ENCODE assay signal across 19 cellular contexts in genomic region chr7:137335814-137336213, GRCh38. TPM values are rescaled to one million over a fixed set of nuclear protein-coding genes. Genes with fewer than 3 reads are reported as not detected.
A peak's percentile ranks its signal among the peaks of the same experiment; 100 is the strongest.
DNase-seq lines count a peak whose midpoint lies in the region; ATAC-seq and TF ChIP-seq lines count a peak whose summit lies in the region.
"Had no signal": no experiment of that assay in that cellular context is flagged by ENCODE, and none has a peak within 500 bp of the region (broad histone marks: within the 10 kb centered on the region; RNA-seq: fewer than 3 reads in every experiment).

No MANE protein-coding gene starts in this region.

- no peak overlapping the region for H3K14ac ChIP-seq in IMR-90 (replicated peaks; ENCODE audit: low read depth, low read length)

- H3K4me1 Mint-ChIP-seq in MCF 10A (ENCODE audit: insufficient read depth, unreplicated experiment) (no peaks in the 10 kb centered on the region), nephron progenitor cell (peaks cover 13% of the 10 kb centered on the region), type B pancreatic cell (ENCODE audit: unreplicated experiment) (peaks cover 20% of the 10 kb centered on the region)

- no peak for TF ChIP-seq RAD21 in IMR-90 (IDR thresholded peaks at IDR 0.05; ENCODE audit: low read length)

- POLR2A ChIA-PET in IMR-90 (lab: Charles Lee; ENCODE audit: unreplicated experiment) (no interaction called here), MCF 10A (lab: Yijun Ruan, JAX) (interaction anchor here (0.6 kb wide), 1 partner anchor 165 kb away, joined by 3 read pairs; no protein-coding TSS in a partner anchor)

- H3K36me3 ChIP-seq in IMR-90 (ENCODE audit: control insufficient read depth, insufficient read depth, low read length), result 0 out of 2 replicates have a peak, but pooled peaks cover 4% of the 10 kb centered on the region
- H3K36me3 ChIP-seq: BLaER1 treated with 17β-estradiol and CSF1 and Interleukin-3, amounts not matched to agents 10 nM and 100 nM; SJSA1 had no signal

- H2AK5ac ChIP-seq in IMR-90 (ENCODE audit: low read depth, low read length), result no peak overlapping the region

- in situ Hi-C loops in IMR-90 (cut with MboI; ENCODE audit: low sequenced_read_pairs), result no loop called here

- CTCF ChIA-PET in IMR-90 (lab: Yijun Ruan, JAX), result no interaction called here
- CTCF ChIA-PET in MCF 10A (lab: Yijun Ruan, JAX), result interaction anchor here (0.6 to 0.9 kb wide), 2 partner anchors 256 to 1608 kb away, joined by 3 to 4 read pairs; no protein-coding TSS in a partner anchor

- H3K4me3 ChIP-seq in IMR-90 (ENCODE audit: insufficient read depth, low read depth, low read length), result no peak overlapping the region
- H3K4me3 ChIP-seq: BLaER1 treated with 17β-estradiol and CSF1 and Interleukin-3, amounts not matched to agents 10 nM and 100 nM; SJSA1 had no signal

- H2BK120ac ChIP-seq in IMR-90 (ENCODE audit: low read depth, low read length), result no peak overlapping the region

- no peak overlapping the region for H3K27ac ChIP-seq in IMR-90 (ENCODE audit: insufficient read depth, low read length)
- H3K27ac ChIP-seq: BLaER1 treated with 17β-estradiol and CSF1 and Interleukin-3, amounts not matched to agents 10 nM and 100 nM; SJSA1 had no signal

- H3K18ac ChIP-seq in IMR-90 (ENCODE audit: low read depth, low read length), result no peak overlapping the region

- DNase-seq in IMR-90, result peak; percentile 21
- peak; percentile 39 for DNase-seq in MCF 10A (ENCODE audit: unreplicated experiment)
- peak; percentile 68 for DNase-seq in renal cortical epithelial cell (ENCODE audit: low read depth)
- no peak for DNase-seq in NCI-H2029 treated with DMSO at 0.1 percent for 48 hours (lab: John Stamatoyannopoulos, UW)
- no peak for DNase-seq in nephron progenitor cell
- no peak for DNase-seq in type B pancreatic cell (ENCODE audit: extremely low spot score, unreplicated experiment)
- DNase-seq: Calu3; CD8-positive, alpha-beta T cell; GF-D8; HCEC 1CT; KBM-7; NCI-H1417 treated with DMSO at 0.1 percent for 48 hours; NCI-H187 treated with DMSO at 0.1 percent for 48 hours; NCI-H2171; NCI-H526 had no signal

- H3K27ac Mint-ChIP-seq in MCF 10A (ENCODE audit: low read depth, unreplicated experiment) (no peak overlapping the region), nephron progenitor cell (no peak overlapping the region), type B pancreatic cell (no peak overlapping the region)
- H3K27ac Mint-ChIP-seq: CD8-positive, alpha-beta T cell had no signal

- H2BK15ac ChIP-seq in IMR-90 (ENCODE audit: low read depth, low read length), result no peak overlapping the region

- intact Hi-C loops in IMR-90 (cut with micrococcal nuclease) (no loop called here), MCF 10A (cut with micrococcal nuclease) (no loop called here)

- H3K56ac ChIP-seq in IMR-90 (ENCODE audit: extremely low read depth, insufficient read depth, low read length), result no peak overlapping the region

- H2BK20ac ChIP-seq in IMR-90 (ENCODE audit: low read depth, low read length), result no peak overlapping the region

- BruUV-seq in IMR-90 (replicated peaks; lab: Mats Ljungman, UMichigan) (no TSS peak), MCF 10A (replicated peaks; lab: Mats Ljungman, UMichigan) (no TSS peak)

- no peak overlapping the region for H2AFZ ChIP-seq in IMR-90 (replicated peaks; ENCODE audit: low read length, poor library complexity)

- H3K27me3 Mint-ChIP-seq in MCF 10A (ENCODE audit: insufficient read depth, unreplicated experiment), result peaks cover 32% of the 10 kb centered on the region
- H3K27me3 Mint-ChIP-seq in nephron progenitor cell (ENCODE audit: low read depth, poor library complexity), result peaks cover 4% of the 10 kb centered on the region
- no peaks in the 10 kb centered on the region for H3K27me3 Mint-ChIP-seq in type B pancreatic cell

- H3K9me3 Mint-ChIP-seq in MCF 10A (ENCODE audit: unreplicated experiment) (no peaks in the 10 kb centered on the region), nephron progenitor cell (peaks cover 25% of the 10 kb centered on the region), type B pancreatic cell (peaks cover 10% of the 10 kb centered on the region)

- no peak overlapping the region for H2BK5ac ChIP-seq in IMR-90 (ENCODE audit: low read depth, low read length, poor library complexity, severe bottlenecking)

- H3K4me2 ChIP-seq in IMR-90 (ENCODE audit: low read depth, low read length), result no peak overlapping the region
- H3K4me2 ChIP-seq: BLaER1 treated with 17β-estradiol and CSF1 and Interleukin-3, amounts not matched to agents 10 nM and 100 nM had no signal

- TF ChIP-seq POLR2A in IMR-90 (IDR thresholded peaks at IDR 0.05; ENCODE audit: low read depth, low read length), result no peak

- dilution Hi-C loops in IMR-90 (cut with HindIII; ENCODE audit: low sequenced_read_pairs, unreplicated experiment), result no loop called here

- no peaks in the 10 kb centered on the region for H3K9me3 ChIP-seq in IMR-90 (ENCODE audit: control insufficient read depth, insufficient read depth, low read length)
- H3K9me3 ChIP-seq: BLaER1 treated with 17β-estradiol and CSF1 and Interleukin-3, amounts not matched to agents 10 nM and 100 nM; SJSA1 had no signal

- H3K23ac ChIP-seq in IMR-90 (ENCODE audit: low read depth, low read length), result no peak overlapping the region

- no peak overlapping the region for H4K8ac ChIP-seq in IMR-90 (ENCODE audit: low read depth in 2 of 2, low read length in 2 of 2)

- H4K91ac ChIP-seq in IMR-90 (ENCODE audit: insufficient read depth, low read depth, low read length), result no peak overlapping the region

- TF ChIP-seq CTCF in IMR-90 (conservative IDR thresholded peaks at IDR 0.05; ENCODE audit: low read depth, low read length) (no peak), MCF 10A (IDR thresholded peaks at IDR 0.05; ENCODE audit: unreplicated experiment) (no peak), nephron progenitor cell (IDR thresholded peaks at IDR 0.05) (no peak), type B pancreatic cell (conservative IDR thresholded peaks at IDR 0.05) (no peak)

- no peaks in the 10 kb centered on the region for H3K36me3 Mint-ChIP-seq in MCF 10A (ENCODE audit: insufficient read depth, unreplicated experiment)
- H3K36me3 Mint-ChIP-seq in nephron progenitor cell (ENCODE audit: low read depth), result peaks cover 32% of the 10 kb centered on the region
- peaks cover 28% of the 10 kb centered on the region for H3K36me3 Mint-ChIP-seq in type B pancreatic cell
- H3K36me3 Mint-ChIP-seq: CD8-positive, alpha-beta T cell had no signal

- ATAC-seq in IMR-90 (ENCODE audit: low read depth) (no peak), esophagus mucosa (peak; percentile 83)
- ATAC-seq: CD8-positive, alpha-beta T cell; Panc1 had no signal

- no peaks in the 10 kb centered on the region for H3K27me3 ChIP-seq in IMR-90 (ENCODE audit: control insufficient read depth, insufficient read depth, low read length)
- H3K27me3 ChIP-seq: BLaER1 treated with 17β-estradiol and CSF1 and Interleukin-3, amounts not matched to agents 10 nM and 100 nM; SJSA1 had no signal

- H4K5ac ChIP-seq in IMR-90 (ENCODE audit: low read depth, low read length), result no peak overlapping the region

- peaks cover 2% of the 10 kb centered on the region; the same call in 1 of the 2 replicates for H3K4me1 ChIP-seq in IMR-90 (ENCODE audit: control insufficient read depth, insufficient read depth, low read length)
- H3K4me1 ChIP-seq: BLaER1 treated with 17β-estradiol and CSF1 and Interleukin-3, amounts not matched to agents 10 nM and 100 nM; SJSA1 had no signal

- no peak overlapping the region for H3K4me3 Mint-ChIP-seq in MCF 10A (ENCODE audit: unreplicated experiment)
- H3K4me3 Mint-ChIP-seq in nephron progenitor cell, result no peak overlapping the region
- H3K4me3 Mint-ChIP-seq in type B pancreatic cell, result no peak overlapping the region
- H3K4me3 Mint-ChIP-seq: CD8-positive, alpha-beta T cell had no signal

- WGBS in IMR-90 (ENCODE audit: extremely low coverage in 2 of 2, insufficient read length in 1 of 2), 2 experiments, result no CpG with 5 or more reads among the region's 4 CpGs

- H3K9me1 ChIP-seq in IMR-90 (ENCODE audit: insufficient read depth, low read length), result peaks cover 4% of the 10 kb centered on the region; the same call in 1 of the 2 replicates

- H3K9ac ChIP-seq in IMR-90 (ENCODE audit: low read depth, low read length), result no peak overlapping the region
- H3K9ac ChIP-seq: BLaER1 treated with 17β-estradiol and CSF1 and Interleukin-3, amounts not matched to agents 10 nM and 100 nM had no signal

- H2AK9ac ChIP-seq in IMR-90 (replicated peaks; ENCODE audit: low read depth, low read length, poor library complexity), result no peak overlapping the region

- H4K20me1 ChIP-seq in IMR-90 (ENCODE audit: insufficient read depth, low read length), result no peaks in the 10 kb centered on the region
- H4K20me1 ChIP-seq: BLaER1 treated with 17β-estradiol and CSF1 and Interleukin-3, amounts not matched to agents 10 nM and 100 nM had no signal

- peaks cover 20 to 46% of the 10 kb centered on the region in 2 experiments for H3K79me1 ChIP-seq in IMR-90 (ENCODE audit: low read depth in 1 of 2, low read length in 2 of 2)

- H3K4ac ChIP-seq in IMR-90 (ENCODE audit: low read depth, low read length), result no peak overlapping the region

TF ChIP-seq in IMR-90, 13 proteins besides CTCF, POLR2A, EP300 and RAD21:
- TF ChIP-seq RCOR1 (IDR thresholded peaks at IDR 0.05; ENCODE audit: insufficient replicate concordance, low read length) (no peak), CEBPB (IDR thresholded peaks at IDR 0.05; ENCODE audit: low read depth, low read length) (peak; percentile 62)

RNA-seq across cellular contexts. Expression of gene PTN, which starts 7.7 kb away (rescaled TPM):
- 61.7 and 86.7 TPM in 2 replicates for total RNA-seq in IMR-90 (2012; rRNA removed)
- polyA plus RNA-seq in IMR-90 (2012; rRNA removed), result 186 and 187 TPM in 2 replicates
- polyA plus RNA-seq in IMR-90 (2012; cell fraction: cytosol; rRNA removed), result 94.0 and 255 TPM in 2 replicates
- 20.7 and 53.6 TPM in 2 replicates for polyA plus RNA-seq in IMR-90 (2012; cell fraction: nucleus; rRNA removed; ENCODE audit: low replicate concordance)
- total RNA-seq in MCF 10A (2022), result 0.26 TPM in 1 of 2 replicates, not detected in the other
- 28.6 TPM for total RNA-seq in esophagus mucosa
- 0.45 and 4.7 TPM in 2 replicates for total RNA-seq in renal cortical epithelial cell
- 16.2 and 271 TPM in 2 replicates for total RNA-seq in type B pancreatic cell (ENCODE audit: low replicate concordance)
- total RNA-seq: CD8-positive, alpha-beta T cell had no signal

Comparison
In these comparisons a context has a peak if more than half of its experiments do, and no peak if none do; other contexts are left out.
1. DNase-seq: peak in IMR-90 (single experiment), MCF 10A (single experiment) and renal cortical epithelial cell (single experiment); none in NCI-H2029 treated with DMSO at 0.1 percent for 48 hours (single experiment), nephron progenitor cell (single experiment) and type B pancreatic cell (single experiment).